4 cellular contexts compared by ENCODE assay signal in genomic region chr3:44392489-44392888, GRCh38.
TF ChIP-seq lines count a peak whose summit lies in the region.

No MANE protein-coding gene starts in this region.

TF ChIP-seq in SK-N-SH treated with all-trans-retinoic acid at 6 μM for 48 hours, 23 proteins besides CTCF, POLR2A, EP300 and RAD21:
- TF ChIP-seq BACH2 (CRISPR knock-in tag; IDR thresholded peaks at IDR 0.05; ENCODE audit: borderline replicate concordance) (no peak), ZNF8 (CRISPR knock-in tag; IDR thresholded peaks at IDR 0.05) (peak; percentile 91), ZFP30 (CRISPR knock-in tag; IDR thresholded peaks at IDR 0.05) (no peak), RARB (CRISPR knock-in tag; IDR thresholded peaks at IDR 0.05) (no peak)

TF ChIP-seq in SK-N-SH, 30 proteins besides CTCF, POLR2A, EP300 and RAD21:
- TF ChIP-seq TCF12 (IDR thresholded peaks at IDR 0.05) (no peak), MAX (IDR thresholded peaks at IDR 0.05; ENCODE audit: low read depth) (no peak), ZBTB33 (IDR thresholded peaks at IDR 0.05; ENCODE audit: borderline replicate concordance, low read depth) (no peak), RFX5 (IDR thresholded peaks at IDR 0.05; ENCODE audit: low read length) (no peak)
TF ChIP-seq in SK-N-SH: peak in this region for 0.

TF ChIP-seq in HEK293, 187 proteins besides CTCF, POLR2A, EP300 and RAD21:
- TF ChIP-seq ZNF311 (tag by site-specific recombination; IDR thresholded peaks at IDR 0.05; ENCODE audit: borderline replicate concordance) (no peak), ZNF146 (tag by site-specific recombination; IDR thresholded peaks at IDR 0.05) (peak; percentile 37; the same call in 1 of the 2 replicates)

TF ChIP-seq in K562, 482 proteins besides CTCF, POLR2A, EP300 and RAD21:
- TF ChIP-seq TRIM28 (IDR thresholded peaks at IDR 0.05) = no peak
- TF ChIP-seq ZNF146 (CRISPR knock-in tag; IDR thresholded peaks at IDR 0.05; ENCODE audit: unreplicated experiment) = peak; percentile 82
